Comparison of ENCODE assay signal across 27 cellular contexts in genomic region chr7:34031156-34031555, GRCh38.
A peak's percentile ranks its signal among the peaks of the same experiment; 100 is the strongest.
DNase-seq lines count a peak whose midpoint lies in the region; ATAC-seq, FAIRE-seq and TF ChIP-seq lines count a peak whose summit lies in the region.
"Had no signal": no experiment of that assay in that cellular context is flagged by ENCODE, and none has a peak within 500 bp of the region (broad histone marks: within the 10 kb centered on the region; RNA-seq: fewer than 3 reads in every experiment).

No MANE protein-coding gene starts in this region.

- peak overlapping the region; percentile 47 for H2AK5ac ChIP-seq in H9 (ENCODE audit: insufficient read length, low read length)

- DNase-seq in H9 (no peak), PC-3 (peak; percentile 25), endothelial cell of umbilical vein (ENCODE audit: low read depth, low spot score) (peak; percentile 5), MV-4-11 (lab: John Stamatoyannopoulos, UW) (no peak), NCI-H446 (lab: John Stamatoyannopoulos, UW) (no peak)
- no peak for DNase-seq in stimulated activated naive CD8-positive, alpha-beta T cell treated with anti-CD3 and anti-CD28 coated beads, Interleukin-15, Interleukin-2, amounts not matched to agents 100 U/mL and 50 U/mL, for 24 hours
- DNase-seq: 8988T; AML-193; Caco-2; Calu3; CD4-positive, alpha-beta T cell; CD8-positive, alpha-beta T cell; DMS 273 treated with DMSO at 0.1 percent for 48 hours; DMS153; DMS53; DMS79; DND-41; EL; GDM1 had no signal

- no peaks in the 10 kb centered on the region for H3K9me1 ChIP-seq in endothelial cell of umbilical vein (replicated peaks; ENCODE audit: control insufficient read depth, extremely low read depth, insufficient read depth, low read length)

- no peaks in the 10 kb centered on the region for H3K36me3 Mint-ChIP-seq in H9 (ENCODE audit: insufficient read depth in 1 of 3, low read depth in 3 of 3)
- H3K36me3 Mint-ChIP-seq: CD8-positive, alpha-beta T cell had no signal

- H3K27me3 Mint-ChIP-seq in H9 (ENCODE audit: low read depth): no peaks in the 10 kb centered on the region
- H3K27me3 Mint-ChIP-seq: B cell had no signal

- no peak for ATAC-seq in PC-3
- no peak for ATAC-seq in stimulated activated naive CD8-positive, alpha-beta T cell treated with anti-CD3 and anti-CD28 coated beads, Interleukin-15, Interleukin-2, amounts not matched to agents 100 U/mL and 50 U/mL, for 24 hours
- ATAC-seq: CD8-positive, alpha-beta T cell; GM12878 had no signal

- CTCF ChIA-PET in PC-3 (lab: Charles Lee) (no interaction called here), endothelial cell of umbilical vein (lab: Charles Lee) (interaction anchor here (1.3 kb wide), 1 partner anchor 57 kb away, joined by 3 read pairs; no protein-coding TSS in a partner anchor)

- no peak overlapping the region for H3K4ac ChIP-seq in H9 (ENCODE audit: low read depth, low read length)

- no peak overlapping the region for H3K4me3 Mint-ChIP-seq in H9
- H3K4me3 Mint-ChIP-seq: B cell; CD4-positive, alpha-beta T cell; CD8-positive, alpha-beta T cell had no signal

- no peak overlapping the region for H2BK12ac ChIP-seq in H9 (ENCODE audit: insufficient read length, low read depth, low read length)

- H2AFZ ChIP-seq in ACC112 (ENCODE audit: low read length, unreplicated experiment) (no peak overlapping the region), H9 (ENCODE audit: low read length) (no peak overlapping the region), PC-3 (ENCODE audit: low read length) (no peak overlapping the region), endothelial cell of umbilical vein (ENCODE audit: low read depth, low read length) (no peak overlapping the region)

- H3K56ac ChIP-seq in H9 (ENCODE audit: insufficient read length, low read depth, low read length): no peak overlapping the region

- H3K9me3 Mint-ChIP-seq in H9: no peaks in the 10 kb centered on the region
- H3K9me3 Mint-ChIP-seq: CD8-positive, alpha-beta T cell had no signal

- H3K36me3 ChIP-seq in ACC112 (ENCODE audit: insufficient read depth, low read length): no peaks in the 10 kb centered on the region
- H3K36me3 ChIP-seq in PC-3 (ENCODE audit: low read depth, low read length): no peaks in the 10 kb centered on the region
- H3K36me3 ChIP-seq in endothelial cell of umbilical vein (ENCODE audit: control insufficient read depth in 2 of 2, extremely low read depth in 1 of 2, insufficient read depth in 2 of 2, low read length in 2 of 2): no peaks in the 10 kb centered on the region
- H3K36me3 ChIP-seq: BLaER1 treated with 17β-estradiol and CSF1 and Interleukin-3, amounts not matched to agents 10 nM and 100 nM had no signal

- no peak overlapping the region for H2BK20ac ChIP-seq in H9 (ENCODE audit: low read depth, low read length, poor library complexity, severe bottlenecking)

- intact Hi-C loops in PC-3 (cut with micrococcal nuclease): no loop called here
- intact Hi-C loops in endothelial cell of umbilical vein (cut with micrococcal nuclease): loop anchor here (10.0 kb wide), 1 partner anchor 244 kb away; no protein-coding TSS in a partner anchor

- no peak overlapping the region for H2BK120ac ChIP-seq in H9 (ENCODE audit: low read depth, low read length, poor library complexity, severe bottlenecking)

- H3K14ac ChIP-seq in H9 (ENCODE audit: insufficient read depth, low read length): no peak overlapping the region

- H3K27ac Mint-ChIP-seq in H9: no peak overlapping the region
- H3K27ac Mint-ChIP-seq: B cell; CD4-positive, alpha-beta T cell; CD8-positive, alpha-beta T cell had no signal

- POLR2A ChIA-PET in PC-3 (lab: Charles Lee; ENCODE audit: unreplicated experiment): no interaction called here
- POLR2A ChIA-PET in endothelial cell of umbilical vein (lab: Charles Lee): no interaction called here

- H3K4me3 ChIP-seq in ACC112 (ENCODE audit: low read depth, low read length): no peak overlapping the region
- H3K4me3 ChIP-seq in PC-3 (ENCODE audit: low read length): no peak overlapping the region
- no peak overlapping the region for H3K4me3 ChIP-seq in endothelial cell of umbilical vein (replicated peaks in 1 of 3; ENCODE audit: insufficient read depth in 1 of 3, low read depth in 1 of 3, low read length in 3 of 3)
- H3K4me3 ChIP-seq: BLaER1 treated with 17β-estradiol and CSF1 and Interleukin-3, amounts not matched to agents 10 nM and 100 nM; GM12878 had no signal

- dilution Hi-C loops in endothelial cell of umbilical vein (cut with MboI; ENCODE audit: extremely low pct_ligation_motif_present, low sequenced_read_pairs): no loop called here

- WGBS in H9 (ENCODE audit: extremely low coverage, insufficient read length, low lambda C conversion rate): no CpG with 5 or more reads among the region's 2 CpGs

- no peak overlapping the region for H3K18ac ChIP-seq in H9 (ENCODE audit: insufficient read length, low read depth, low read length)

- no peak overlapping the region for H2BK5ac ChIP-seq in H9 (ENCODE audit: insufficient read length, low read length)

- H3K9me3 ChIP-seq in H9 (ENCODE audit: control insufficient read depth, low read depth, low read length): no peaks in the 10 kb centered on the region
- no peaks in the 10 kb centered on the region for H3K9me3 ChIP-seq in PC-3 (ENCODE audit: low read length)
- H3K9me3 ChIP-seq in endothelial cell of umbilical vein (replicated peaks; ENCODE audit: control insufficient read depth, insufficient read depth, low read length): no peaks in the 10 kb centered on the region
- H3K9me3 ChIP-seq: BLaER1 treated with 17β-estradiol and CSF1 and Interleukin-3, amounts not matched to agents 10 nM and 100 nM; Caco-2 had no signal

- H2BK15ac ChIP-seq in H9 (ENCODE audit: low read depth, low read length): no peak overlapping the region

- no peak overlapping the region for H4K91ac ChIP-seq in H9 (ENCODE audit: insufficient read length, low read depth, low read length)

- H3K4me2 ChIP-seq in H9 (ENCODE audit: insufficient read depth, insufficient read length, low read length) (no peak overlapping the region), PC-3 (ENCODE audit: low read length) (no peak overlapping the region), endothelial cell of umbilical vein (ENCODE audit: insufficient read depth, low read length) (no peak overlapping the region)
- H3K4me2 ChIP-seq: BLaER1 treated with 17β-estradiol and CSF1 and Interleukin-3, amounts not matched to agents 10 nM and 100 nM had no signal

- no peaks in the 10 kb centered on the region for H3K23me2 ChIP-seq in H9 (ENCODE audit: insufficient read length, low read depth, low read length, poor library complexity, severe bottlenecking)

- H4K5ac ChIP-seq in H9 (ENCODE audit: insufficient read length, low read depth, low read length): no peak overlapping the region

- H3K79me2 ChIP-seq in ACC112 (ENCODE audit: control insufficient read depth, insufficient read depth, low read length, unreplicated experiment) (no peaks in the 10 kb centered on the region), H9 (ENCODE audit: insufficient read depth, low read length) (no peaks in the 10 kb centered on the region), PC-3 (ENCODE audit: low read length) (no peaks in the 10 kb centered on the region), endothelial cell of umbilical vein (ENCODE audit: control insufficient read depth, insufficient read depth, low read length) (no peaks in the 10 kb centered on the region)

- H3K9ac ChIP-seq in H9 (ENCODE audit: extremely low read depth, insufficient read length, low read length): no peak overlapping the region
- H3K9ac ChIP-seq in PC-3 (ENCODE audit: low read length): no peak overlapping the region
- H3K9ac ChIP-seq in endothelial cell of umbilical vein (replicated peaks; ENCODE audit: extremely low read depth, insufficient read depth, low read length): no peak overlapping the region
- H3K9ac ChIP-seq: BLaER1 treated with 17β-estradiol and CSF1 and Interleukin-3, amounts not matched to agents 10 nM and 100 nM had no signal

- H3F3A ChIP-seq in PC-3 (ENCODE audit: low read length, unreplicated experiment): no peaks in the 10 kb centered on the region

- H4K20me1 ChIP-seq in H9 (ENCODE audit: control insufficient read depth, insufficient read depth, insufficient read length) (no peaks in the 10 kb centered on the region), PC-3 (ENCODE audit: low read length) (no peaks in the 10 kb centered on the region), endothelial cell of umbilical vein (replicated peaks; ENCODE audit: control insufficient read depth, extremely low read depth, insufficient read depth, low read length) (no peaks in the 10 kb centered on the region)
- H4K20me1 ChIP-seq: BLaER1 treated with 17β-estradiol and CSF1 and Interleukin-3, amounts not matched to agents 10 nM and 100 nM had no signal

- TF ChIP-seq POLR2A in endothelial cell of umbilical vein (IDR thresholded peaks at IDR 0.05; ENCODE audit: low read depth, low read length): no peak

- no peaks in the 10 kb centered on the region for H3K27me3 ChIP-seq in ACC112 (ENCODE audit: insufficient read depth, low read length)
- no peaks in the 10 kb centered on the region for H3K27me3 ChIP-seq in H9 (ENCODE audit: insufficient read depth, low read length)
- peaks cover 8% of the 10 kb centered on the region; the same call in 1 of the 2 replicates for H3K27me3 ChIP-seq in PC-3 (ENCODE audit: low read length)
- no peaks in the 10 kb centered on the region for H3K27me3 ChIP-seq in endothelial cell of umbilical vein (ENCODE audit: control insufficient read depth in 2 of 2, insufficient read depth in 2 of 2, low read length in 2 of 2)
- H3K27me3 ChIP-seq: BLaER1 treated with 17β-estradiol and CSF1 and Interleukin-3, amounts not matched to agents 10 nM and 100 nM had no signal

- H3T11ph ChIP-seq in H9 (ENCODE audit: low read length): no peak overlapping the region

- H3K23ac ChIP-seq in H9 (ENCODE audit: insufficient read length, low read depth, low read length): no peak overlapping the region

- H3K9me2 ChIP-seq in PC-3 (replicated peaks; ENCODE audit: low read length): no peaks in the 10 kb centered on the region

- H3K4me1 Mint-ChIP-seq in H9: peaks cover 7 to 12% of the 10 kb centered on the region in 2 experiments
- H3K4me1 Mint-ChIP-seq: B cell had no signal

- no TSS peak for BruUV-seq in PC-3 (replicated peaks; lab: Mats Ljungman, UMichigan)
- no TSS peak for BruUV-seq in endothelial cell of umbilical vein (replicated peaks; lab: Mats Ljungman, UMichigan)

- H3K4me1 ChIP-seq in ACC112 (ENCODE audit: control insufficient read depth, insufficient read depth, low read length, unreplicated experiment) (peaks cover 17% of the 10 kb centered on the region), H9 (ENCODE audit: insufficient read depth, low read length) (no peaks in the 10 kb centered on the region; the same call in 1 of the 2 replicates), PC-3 (ENCODE audit: insufficient read depth, low read length) (no peaks in the 10 kb centered on the region), endothelial cell of umbilical vein (ENCODE audit: control insufficient read depth, extremely low read depth, insufficient read depth, low read length) (peaks cover 9% of the 10 kb centered on the region)
- H3K4me1 ChIP-seq: BLaER1 treated with 17β-estradiol and CSF1 and Interleukin-3, amounts not matched to agents 10 nM and 100 nM had no signal

- H3K27ac ChIP-seq in ACC112 (ENCODE audit: low read depth, low read length) (peak overlapping the region; percentile 28; the same call in 1 of the 2 replicates), H9 (ENCODE audit: insufficient read length, low read depth, low read length) (no peak overlapping the region), PC-3 (ENCODE audit: low read length) (no peak overlapping the region), endothelial cell of umbilical vein (ENCODE audit: insufficient read depth, low read depth, low read length) (no peak overlapping the region)
- H3K27ac ChIP-seq: BLaER1 treated with 17β-estradiol and CSF1 and Interleukin-3, amounts not matched to agents 10 nM and 100 nM; C4-2B had no signal

- H3K79me1 ChIP-seq in H9 (ENCODE audit: insufficient read depth, low read depth, low read length, poor library complexity, severe bottlenecking): no peaks in the 10 kb centered on the region

- peak; percentile 26 for FAIRE-seq in endothelial cell of umbilical vein (lab: Jason Lieb, UNC)
- FAIRE-seq: A204.1, GM12878, GM12892, GM18507 had no signal

- no peak overlapping the region for H4K8ac ChIP-seq in H9 (replicated peaks; ENCODE audit: insufficient read length, low read depth, low read length)

- TF ChIP-seq CTCF in H9 (conservative IDR thresholded peaks at IDR 0.05) (no peak), PC-3 (conservative IDR thresholded peaks at IDR 0.05; ENCODE audit: low read depth, low read length) (no peak), endothelial cell of umbilical vein (IDR thresholded peaks at IDR 0.05; ENCODE audit: extremely low read depth in 1 of 2, insufficient read depth in 1 of 2, low read depth in 1 of 2, low read length in 2 of 2) (no peak)

Comparison
In these comparisons a context has a peak if more than half of its experiments do, and no peak if none do; other contexts are left out.
1. DNase-seq: peak in PC-3 (single experiment) and endothelial cell of umbilical vein (single experiment); none in H9 (single experiment), MV-4-11 (single experiment), stimulated activated naive CD8-positive, alpha-beta T cell treated with anti-CD3 and anti-CD28 coated beads, Interleukin-15, Interleukin-2, amounts not matched to agents 100 U/mL and 50 U/mL, for 24 hours (single experiment) and NCI-H446 (0 of 2).